ENCODE assay signal across 11 cellular contexts in the genomic region with DNA sequence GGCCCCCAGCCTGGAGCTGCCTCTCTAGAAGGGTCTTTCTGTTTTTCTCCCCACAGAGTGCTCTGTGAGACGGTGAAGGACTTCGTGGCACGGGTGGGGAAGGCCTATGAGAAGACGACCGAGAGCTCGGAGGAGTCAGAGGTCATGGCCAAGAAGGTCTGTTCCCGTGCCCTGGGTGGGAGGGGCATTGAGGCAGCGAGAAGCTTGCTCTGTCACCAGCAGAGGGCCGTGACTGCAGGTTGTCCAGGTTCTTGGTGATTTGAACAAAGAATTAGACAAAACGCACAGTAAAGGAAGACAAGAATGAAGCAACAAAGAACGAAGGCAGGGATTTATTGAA.
DNase-seq lines count a peak whose midpoint lies in the region; ATAC-seq and TF ChIP-seq lines count a peak whose summit lies in the region.
"Had no signal": no experiment of that assay in that cellular context is flagged by ENCODE, and none has a peak within 500 bp of the region (broad histone marks: within the 10 kb centered on the region; RNA-seq: fewer than 3 reads in every experiment).

No MANE protein-coding gene starts in this region.

- H3K56ac ChIP-seq in IMR-90 (ENCODE audit: extremely low read depth, insufficient read depth, low read length), result no peak overlapping the region

- H3K27me3 ChIP-seq in IMR-90 (ENCODE audit: control insufficient read depth, insufficient read depth, low read length) (no peaks in the 10 kb centered on the region), mammary epithelial cell (ENCODE audit: insufficient read depth, low read length) (no peaks in the 10 kb centered on the region), osteoblast (ENCODE audit: insufficient read depth, low read length) (no peaks in the 10 kb centered on the region)

- H3K9me3 Mint-ChIP-seq in activated T-helper 2 cell treated with anti-CD3 and anti-CD28 coated beads, Interferon-gamma antibody, Interleukin-2, Interleukin-4, amounts not matched to agents 10 μg/mL and 5 μg/mL and 100 μg/mL, durations not matched to agents 14 hours and 24 hours and 36 hours, result no peaks in the 10 kb centered on the region

- no peak overlapping the region for H2BK20ac ChIP-seq in IMR-90 (ENCODE audit: low read depth, low read length)

- CTCF ChIA-PET in IMR-90 (lab: Yijun Ruan, JAX), result interaction anchor here (1.0 to 1.5 kb wide), 3 partner anchors 110 to 385 kb away, joined by 3 to 4 read pairs (median 4); no protein-coding TSS in a partner anchor
- CTCF ChIA-PET in mammary epithelial cell (lab: Charles Lee; ENCODE audit: low non-redundant PET), result no interaction called here

- H3K23ac ChIP-seq in IMR-90 (ENCODE audit: low read depth, low read length), result no peak overlapping the region

- H2BK5ac ChIP-seq in IMR-90 (ENCODE audit: low read depth, low read length, poor library complexity, severe bottlenecking), result no peak overlapping the region

- H3K4me3 ChIP-seq in IMR-90 (ENCODE audit: insufficient read depth, low read depth, low read length) (no peak overlapping the region), mammary epithelial cell (replicated peaks in 1 of 3; ENCODE audit: insufficient read depth in 1 of 3, low read depth in 2 of 3, low read length in 3 of 3) (no peak overlapping the region), osteoblast (ENCODE audit: insufficient read depth, low read length) (no peak overlapping the region)

- H4K8ac ChIP-seq in IMR-90 (ENCODE audit: low read depth in 2 of 2, low read length in 2 of 2), result no peak overlapping the region

- TF ChIP-seq CTCF in IMR-90 (conservative IDR thresholded peaks at IDR 0.05; ENCODE audit: low read depth, low read length), result peak; percentile 18; the same call in 1 of the 2 replicates
- TF ChIP-seq CTCF in mammary epithelial cell (conservative IDR thresholded peaks at IDR 0.05 in 1 of 2, IDR thresholded peaks at IDR 0.05 in 1 of 2; ENCODE audit: extremely low read depth in 1 of 2, insufficient read depth in 1 of 2, low read depth in 1 of 2, low read length in 2 of 2), result peak; percentile 17 to 25
- peak; percentile 20 for TF ChIP-seq CTCF in osteoblast (IDR thresholded peaks at IDR 0.05; ENCODE audit: extremely low read depth, low read depth, low read length)

- ATAC-seq in IMR-90 (ENCODE audit: low read depth) (no peak), GM21737 (IDR thresholded peaks at IDR 0.05; ENCODE audit: unreplicated experiment) (no peak)

- no peak overlapping the region for H2BK120ac ChIP-seq in IMR-90 (ENCODE audit: low read depth, low read length)

- no peaks in the 10 kb centered on the region for H3K9me3 ChIP-seq in IMR-90 (ENCODE audit: control insufficient read depth, insufficient read depth, low read length)
- H3K9me3 ChIP-seq in mammary epithelial cell (replicated peaks; ENCODE audit: insufficient read depth, low read length), result no peaks in the 10 kb centered on the region
- no peaks in the 10 kb centered on the region for H3K9me3 ChIP-seq in osteoblast (ENCODE audit: low read depth, low read length)

- no peaks in the 10 kb centered on the region for H3K27me3 Mint-ChIP-seq in activated T-helper 2 cell treated with anti-CD3 and anti-CD28 coated beads, Interferon-gamma antibody, Interleukin-2, Interleukin-4, amounts not matched to agents 10 μg/mL and 5 μg/mL and 100 μg/mL, durations not matched to agents 14 hours and 24 hours and 36 hours (ENCODE audit: low read depth)

- peaks cover 4% of the 10 kb centered on the region for H3K4me1 Mint-ChIP-seq in activated T-helper 2 cell treated with anti-CD3 and anti-CD28 coated beads, Interferon-gamma antibody, Interleukin-2, Interleukin-4, amounts not matched to agents 10 μg/mL and 5 μg/mL and 100 μg/mL, durations not matched to agents 14 hours and 24 hours and 36 hours (ENCODE audit: low read depth)

- TF ChIP-seq POLR2A in IMR-90 (IDR thresholded peaks at IDR 0.05; ENCODE audit: low read depth, low read length), result no peak

- no peak overlapping the region for H4K91ac ChIP-seq in IMR-90 (ENCODE audit: insufficient read depth, low read depth, low read length)

- H2AFZ ChIP-seq in IMR-90 (replicated peaks; ENCODE audit: low read length, poor library complexity) (no peak overlapping the region), mammary epithelial cell (ENCODE audit: low read depth, low read length) (no peak overlapping the region), osteoblast (ENCODE audit: low read length) (no peak overlapping the region)

- H3K79me2 ChIP-seq in mammary epithelial cell (ENCODE audit: insufficient read depth, low read length) (no peaks in the 10 kb centered on the region), osteoblast (ENCODE audit: insufficient read depth, low read length) (no peaks in the 10 kb centered on the region)

- no peaks in the 10 kb centered on the region for H3K79me1 ChIP-seq in IMR-90 (ENCODE audit: low read depth in 1 of 2, low read length in 2 of 2)

- H3K14ac ChIP-seq in IMR-90 (replicated peaks; ENCODE audit: low read depth, low read length), result no peak overlapping the region

- no peak overlapping the region for H2AK9ac ChIP-seq in IMR-90 (replicated peaks; ENCODE audit: low read depth, low read length, poor library complexity)

- no peak overlapping the region for H3K27ac ChIP-seq in IMR-90 (ENCODE audit: insufficient read depth, low read length)
- H3K27ac ChIP-seq in mammary epithelial cell (ENCODE audit: insufficient read depth, low read depth, low read length), result no peak overlapping the region
- H3K27ac ChIP-seq in osteoblast (ENCODE audit: low read depth, low read length), result no peak overlapping the region

- H2AK5ac ChIP-seq in IMR-90 (ENCODE audit: low read depth, low read length), result no peak overlapping the region

- peaks cover 2% of the 10 kb centered on the region; the same call in 1 of the 2 replicates for H3K9me1 ChIP-seq in IMR-90 (ENCODE audit: insufficient read depth, low read length)

- WGBS in IMR-90 (ENCODE audit: extremely low coverage in 2 of 2, insufficient read length in 1 of 2), 2 experiments, result 73% methylated on average over 7 of the region's 11 CpGs; no CpG with 5 or more reads in 1 of the 2 experiments
- WGBS in mammary epithelial cell (ENCODE audit: low coverage, missing lambda C conversion rate), result 87% methylated on average over 4 of the region's 11 CpGs

- DNase-seq in DMS153 (lab: John Stamatoyannopoulos, UW), result peak; percentile 3
- no peak for DNase-seq in DMS153 treated with DMSO at 0.1 percent for 48 hours (lab: John Stamatoyannopoulos, UW; ENCODE audit: unreplicated experiment)
- no peak for DNase-seq in IMR-90
- DNase-seq in mammary epithelial cell, result no peak
- DNase-seq in osteoblast (ENCODE audit: insufficient read length, low spot score, missing footprints), result peak; percentile 69
- DNase-seq in activated T-helper 2 cell treated with anti-CD3 and anti-CD28 coated beads, Interferon-gamma antibody, Interleukin-2, Interleukin-4, amounts not matched to agents 10 μg/mL and 5 μg/mL and 100 μg/mL, durations not matched to agents 14 hours and 24 hours and 36 hours (ENCODE audit: low spot score), result no peak
- no peak for DNase-seq in HPDE6-E6E7 (ENCODE audit: extremely low spot score)
- DNase-seq: anterior cingulate cortex, NCI-H1436 treated with DMSO at 0.1 percent for 48 hours, occipital lobe had no signal

- H4K20me1 ChIP-seq in IMR-90 (ENCODE audit: insufficient read depth, low read length), result no peaks in the 10 kb centered on the region
- no peaks in the 10 kb centered on the region for H4K20me1 ChIP-seq in mammary epithelial cell (ENCODE audit: insufficient read depth, low read length)
- no peaks in the 10 kb centered on the region for H4K20me1 ChIP-seq in osteoblast (ENCODE audit: insufficient read depth, low read length)

- H3K9ac ChIP-seq in IMR-90 (ENCODE audit: low read depth, low read length) (no peak overlapping the region), mammary epithelial cell (ENCODE audit: insufficient read depth, low read length) (no peak overlapping the region)

- H3K4me1 ChIP-seq in IMR-90 (ENCODE audit: control insufficient read depth, insufficient read depth, low read length), result no peaks in the 10 kb centered on the region
- no peaks in the 10 kb centered on the region for H3K4me1 ChIP-seq in mammary epithelial cell (ENCODE audit: insufficient read depth, low read length)
- no peaks in the 10 kb centered on the region for H3K4me1 ChIP-seq in osteoblast (ENCODE audit: insufficient read depth, low read length)

- no peak overlapping the region for H3K4ac ChIP-seq in IMR-90 (ENCODE audit: low read depth, low read length)

- H3K36me3 ChIP-seq in IMR-90 (ENCODE audit: control insufficient read depth, insufficient read depth, low read length) (peaks cover 26% of the 10 kb centered on the region), mammary epithelial cell (ENCODE audit: insufficient read depth, low read length) (no peaks in the 10 kb centered on the region), osteoblast (ENCODE audit: insufficient read depth, low read length) (peaks cover 11% of the 10 kb centered on the region)

- no peak for TF ChIP-seq RAD21 in IMR-90 (IDR thresholded peaks at IDR 0.05; ENCODE audit: low read length)

- no peak overlapping the region for H3K4me3 Mint-ChIP-seq in activated T-helper 2 cell treated with anti-CD3 and anti-CD28 coated beads, Interferon-gamma antibody, Interleukin-2, Interleukin-4, amounts not matched to agents 10 μg/mL and 5 μg/mL and 100 μg/mL, durations not matched to agents 14 hours and 24 hours and 36 hours (ENCODE audit: low read depth)

- intact Hi-C loops in IMR-90 (cut with micrococcal nuclease) (loop anchor here (1.0 kb wide), 1 partner anchor 266 kb away; no protein-coding TSS in a partner anchor), mammary epithelial cell (cut with micrococcal nuclease) (loop anchor here (1.0 kb wide), 2 partner anchors 263 to 384 kb away; no protein-coding TSS in a partner anchor)
- intact Hi-C loops in activated T-helper 2 cell treated with anti-CD3 and anti-CD28 coated beads, Interferon-gamma antibody, Interleukin-2, Interleukin-4, amounts not matched to agents 10 μg/mL and 5 μg/mL and 100 μg/mL, durations not matched to agents 14 hours and 24 hours and 36 hours (cut with micrococcal nuclease), result loop anchor here (10.0 kb wide), 2 partner anchors 63 to 173 kb away; no protein-coding TSS in a partner anchor

- no peak overlapping the region for H3K4me2 ChIP-seq in IMR-90 (ENCODE audit: low read depth, low read length)
- no peak overlapping the region for H3K4me2 ChIP-seq in mammary epithelial cell (ENCODE audit: insufficient read depth, low read depth, low read length)
- H3K4me2 ChIP-seq in osteoblast (ENCODE audit: insufficient read depth, low read length), result no peak overlapping the region

- BruUV-seq in IMR-90 (replicated peaks; lab: Mats Ljungman, UMichigan), result no TSS peak
- BruUV-seq in mammary epithelial cell (replicated peaks; lab: Mats Ljungman, UMichigan), result no TSS peak

- no peak overlapping the region for H4K5ac ChIP-seq in IMR-90 (ENCODE audit: low read depth, low read length)

- no peak overlapping the region for H3K18ac ChIP-seq in IMR-90 (ENCODE audit: low read depth, low read length)

- POLR2A ChIA-PET in IMR-90 (lab: Charles Lee; ENCODE audit: unreplicated experiment), result no interaction called here

- in situ Hi-C loops in IMR-90 (cut with MboI; ENCODE audit: low sequenced_read_pairs), result loop anchor here (5.0 to 10.0 kb wide), 3 partner anchors 96 to 264 kb away; partner anchors contain the start of genes DGKD and UGT1A5
- in situ Hi-C loops in mammary epithelial cell (cut with MboI; ENCODE audit: low sequenced_read_pairs in 2 of 2), result no loop called here

- no peak overlapping the region for H3K27ac Mint-ChIP-seq in activated T-helper 2 cell treated with anti-CD3 and anti-CD28 coated beads, Interferon-gamma antibody, Interleukin-2, Interleukin-4, amounts not matched to agents 10 μg/mL and 5 μg/mL and 100 μg/mL, durations not matched to agents 14 hours and 24 hours and 36 hours

- dilution Hi-C loops in IMR-90 (cut with HindIII; ENCODE audit: low sequenced_read_pairs, unreplicated experiment), result no loop called here
- dilution Hi-C loops in mammary epithelial cell (cut with HindIII; ENCODE audit: low sequenced_read_pairs), result loop anchor here (5.0 to 10.0 kb wide), 2 partner anchors 101 to 173 kb away; no protein-coding TSS in a partner anchor

- no peak overlapping the region for H2BK15ac ChIP-seq in IMR-90 (ENCODE audit: low read depth, low read length)

- H3K36me3 Mint-ChIP-seq in activated T-helper 2 cell treated with anti-CD3 and anti-CD28 coated beads, Interferon-gamma antibody, Interleukin-2, Interleukin-4, amounts not matched to agents 10 μg/mL and 5 μg/mL and 100 μg/mL, durations not matched to agents 14 hours and 24 hours and 36 hours (ENCODE audit: low read depth), result peaks cover 42% of the 10 kb centered on the region

Comparison
In these comparisons a context has a peak if more than half of its experiments do, and no peak if none do; other contexts are left out.
1. DNase-seq: peak in DMS153 (single experiment) and osteoblast (single experiment); none in DMS153 treated with DMSO at 0.1 percent for 48 hours (single experiment), IMR-90 (single experiment), mammary epithelial cell (single experiment), activated T-helper 2 cell treated with anti-CD3 and anti-CD28 coated beads, Interferon-gamma antibody, Interleukin-2, Interleukin-4, amounts not matched to agents 10 μg/mL and 5 μg/mL and 100 μg/mL, durations not matched to agents 14 hours and 24 hours and 36 hours (single experiment) and HPDE6-E6E7 (single experiment).
2. Peak in every context shown above with its lines, with median percentiles within 50 percentile points of each other: CTCF ChIP-seq.